8 cellular contexts compared by ENCODE assay signal in the genomic region with DNA sequence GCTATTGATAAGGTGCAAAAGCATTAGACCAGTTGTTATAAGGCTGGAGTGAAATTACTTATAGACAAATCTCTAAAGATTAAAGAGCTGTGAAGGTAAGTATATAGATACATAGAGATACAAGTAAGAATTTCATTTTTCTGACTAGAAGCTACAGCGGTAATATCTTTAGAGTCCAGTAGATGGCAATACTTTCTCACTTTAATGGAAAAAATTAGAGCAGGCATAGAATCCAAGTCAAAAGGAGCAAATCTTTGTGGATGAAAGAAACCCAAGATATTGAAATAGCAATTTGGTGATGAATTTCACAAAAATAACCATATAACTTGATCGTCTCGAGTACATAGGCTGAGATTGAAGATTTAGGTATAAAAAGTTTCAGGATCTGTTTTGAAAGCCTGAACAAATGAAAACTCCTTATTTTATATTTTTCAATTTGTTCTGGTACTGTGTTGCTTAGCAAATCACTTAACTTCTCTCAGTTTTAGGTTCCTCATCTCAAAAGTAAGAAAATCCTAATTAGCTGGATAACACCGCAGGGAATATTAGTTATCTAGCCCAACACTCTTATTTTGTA.
DNase-seq lines count a peak whose midpoint lies in the region; ATAC-seq, FAIRE-seq and TF ChIP-seq lines count a peak whose summit lies in the region.

No MANE protein-coding gene starts in this region.

- H3K27me3 ChIP-seq in effector memory CD4-positive, alpha-beta T cell (replicated peaks; ENCODE audit: control insufficient read depth, insufficient read depth, low read length, poor library complexity, severe bottlenecking) = no peaks in the 10 kb centered on the region

- H3K4me1 Mint-ChIP-seq in MCF 10A (ENCODE audit: insufficient read depth, unreplicated experiment) = no peaks in the 10 kb centered on the region
- peaks cover 19% of the 10 kb centered on the region for H3K4me1 Mint-ChIP-seq in activated CD4-positive, alpha-beta memory T cell treated with anti-CD3 and anti-CD28 coated beads for 36 hours (ENCODE audit: low read depth)

- CTCF ChIA-PET in MCF 10A (lab: Yijun Ruan, JAX) = interaction anchor here (0.7 to 5.2 kb wide), 31 partner anchors 9 to 627 kb away, joined by 3 to 88 read pairs (median 4); a partner anchor contains a TSS
- CTCF ChIA-PET in activated CD4-positive, alpha-beta memory T cell treated with anti-CD3 and anti-CD28 coated beads for 36 hours (lab: Charles Lee) = interaction anchor here (0.7 to 8.0 kb wide), 19 partner anchors 14 to 516 kb away, joined by 3 to 131 read pairs (median 4); no protein-coding TSS in a partner anchor

- BruUV-seq in MCF 10A (replicated peaks; lab: Mats Ljungman, UMichigan) = no TSS peak

- peaks cover 8% of the 10 kb centered on the region for H3K36me3 ChIP-seq in effector memory CD4-positive, alpha-beta T cell (ENCODE audit: control insufficient read depth, insufficient read depth, low read length)

- TF ChIP-seq CTCF in AG09309 (IDR thresholded peaks at IDR 0.05; ENCODE audit: control insufficient read depth, insufficient read depth, low read depth, low read length, missing control alignments) = peak; percentile 44
- TF ChIP-seq CTCF in MCF 10A (IDR thresholded peaks at IDR 0.05; ENCODE audit: unreplicated experiment) = peak; percentile 54

- peak; percentile 73 for FAIRE-seq in GM18507 (lab: Jason Lieb, UNC)

- no peaks in the 10 kb centered on the region for H3K9me3 Mint-ChIP-seq in MCF 10A (ENCODE audit: unreplicated experiment)
- no peaks in the 10 kb centered on the region for H3K9me3 Mint-ChIP-seq in activated CD4-positive, alpha-beta memory T cell treated with anti-CD3 and anti-CD28 coated beads for 36 hours

- DNase-seq in AG09309 (ENCODE audit: low read depth) (peak; percentile 23), GM18507 (ENCODE audit: extremely low spot score, insufficient read length, low read depth) (no peak), NCI-H524 treated with DMSO at 0.1 percent for 48 hours (lab: John Stamatoyannopoulos, UW) (peak; percentile 3), MCF 10A (ENCODE audit: unreplicated experiment) (peak; percentile 54), left lobe of liver (ENCODE audit: low spot score) (no peak)
- no peak for DNase-seq in activated CD4-positive, alpha-beta memory T cell treated with anti-CD3 and anti-CD28 coated beads for 36 hours
- DNase-seq in effector memory CD4-positive, alpha-beta T cell = no peak
- no peak for DNase-seq in activated naive CD4-positive, alpha-beta T cell treated with anti-CD3 and anti-CD28 coated beads, Interleukin-2, amount 50 U/mL, for 16 hours

- no peak overlapping the region for H3K27ac ChIP-seq in effector memory CD4-positive, alpha-beta T cell (ENCODE audit: insufficient read depth, low read length, poor library complexity, severe bottlenecking)

- H3K4me1 ChIP-seq in effector memory CD4-positive, alpha-beta T cell (ENCODE audit: control insufficient read depth, insufficient read depth, low read length, poor library complexity, severe bottlenecking) = no peaks in the 10 kb centered on the region

- H3K27ac Mint-ChIP-seq in MCF 10A (ENCODE audit: low read depth, unreplicated experiment) = no peak overlapping the region
- H3K27ac Mint-ChIP-seq in activated CD4-positive, alpha-beta memory T cell treated with anti-CD3 and anti-CD28 coated beads for 36 hours = no peak overlapping the region

- peak; percentile 80 for ATAC-seq in left lobe of liver

- no peak overlapping the region for H3K4me3 Mint-ChIP-seq in MCF 10A (ENCODE audit: unreplicated experiment)
- H3K4me3 Mint-ChIP-seq in activated CD4-positive, alpha-beta memory T cell treated with anti-CD3 and anti-CD28 coated beads for 36 hours = no peak overlapping the region

- no peaks in the 10 kb centered on the region for H3K27me3 Mint-ChIP-seq in MCF 10A (ENCODE audit: insufficient read depth, unreplicated experiment)
- H3K27me3 Mint-ChIP-seq in activated CD4-positive, alpha-beta memory T cell treated with anti-CD3 and anti-CD28 coated beads for 36 hours = no peaks in the 10 kb centered on the region

- H3K36me3 Mint-ChIP-seq in MCF 10A (ENCODE audit: insufficient read depth, unreplicated experiment) = peaks cover 7% of the 10 kb centered on the region
- peaks cover 4% of the 10 kb centered on the region for H3K36me3 Mint-ChIP-seq in activated CD4-positive, alpha-beta memory T cell treated with anti-CD3 and anti-CD28 coated beads for 36 hours

- H3K9me3 ChIP-seq in effector memory CD4-positive, alpha-beta T cell (ENCODE audit: control insufficient read depth, low read length) = no peaks in the 10 kb centered on the region

- POLR2A ChIA-PET in MCF 10A (lab: Yijun Ruan, JAX) = interaction anchor here (1.9 kb wide), 1 partner anchor 255 kb away, joined by 9 read pairs; no protein-coding TSS in a partner anchor
- POLR2A ChIA-PET in activated CD4-positive, alpha-beta memory T cell treated with anti-CD3 and anti-CD28 coated beads for 36 hours (lab: Charles Lee) = interaction anchor here (1.0 kb wide), 1 partner anchor 213 kb away, joined by 3 read pairs; no protein-coding TSS in a partner anchor

- intact Hi-C loops in MCF 10A (cut with micrococcal nuclease) = loop anchor here (1.0 to 5.0 kb wide), 4 partner anchors 255 to 615 kb away; a partner anchor contains a TSS
- intact Hi-C loops in activated CD4-positive, alpha-beta memory T cell treated with anti-CD3 and anti-CD28 coated beads for 36 hours (cut with micrococcal nuclease) = loop anchor here (1.0 to 5.0 kb wide), 3 partner anchors 255 to 422 kb away; a partner anchor contains a TSS

- no peak overlapping the region for H3K4me3 ChIP-seq in AG09309 (ENCODE audit: control insufficient read depth, low read depth, low read length)
- no peak overlapping the region for H3K4me3 ChIP-seq in effector memory CD4-positive, alpha-beta T cell (ENCODE audit: insufficient read depth, low read depth, low read length, poor library complexity, severe bottlenecking)

Comparison
In these comparisons a context has a peak if more than half of its experiments do, and no peak if none do; other contexts are left out.
1. DNase-seq: peak in AG09309 (single experiment), NCI-H524 treated with DMSO at 0.1 percent for 48 hours (single experiment) and MCF 10A (single experiment); none in GM18507 (single experiment), left lobe of liver (single experiment), activated CD4-positive, alpha-beta memory T cell treated with anti-CD3 and anti-CD28 coated beads for 36 hours (single experiment), effector memory CD4-positive, alpha-beta T cell (0 of 3) and activated naive CD4-positive, alpha-beta T cell treated with anti-CD3 and anti-CD28 coated beads, Interleukin-2, amount 50 U/mL, for 16 hours (single experiment).